In the genomic region with DNA sequence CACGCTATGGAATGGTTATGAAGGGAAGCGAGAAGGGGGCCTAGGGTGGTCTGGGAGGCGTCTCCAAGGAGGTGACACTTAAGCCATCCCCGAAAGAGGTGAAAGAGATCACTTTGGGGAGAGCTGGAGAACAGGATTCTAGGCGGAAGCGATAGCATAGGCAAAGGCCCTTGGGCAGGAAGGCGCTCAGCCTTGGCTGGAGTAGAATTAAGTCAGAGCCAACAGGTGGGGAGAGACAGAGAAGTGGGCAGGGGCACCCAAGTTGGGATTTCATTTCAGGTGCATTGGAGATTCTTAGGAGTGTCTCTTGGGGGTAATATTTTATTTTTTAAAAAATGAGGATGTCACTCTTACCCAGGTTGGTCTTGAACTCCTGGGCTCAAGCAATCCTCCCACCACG, we compare ENCODE assay signal across 6 cellular contexts. TPM values are rescaled to one million over a fixed set of nuclear protein-coding genes. Genes with fewer than 3 reads are reported as not detected.
DNase-seq lines count a peak whose midpoint lies in the region; ATAC-seq and TF ChIP-seq lines count a peak whose summit lies in the region.

No MANE protein-coding gene starts in this region.

- ATAC-seq in activated T-cell treated with anti-CD3 and anti-CD28 coated beads, Interleukin-2, amount 50 U/mL, for 72 hours (replicated peaks in 1 of 2): no peak
- no peak for ATAC-seq in HG02763 (IDR thresholded peaks at IDR 0.05; ENCODE audit: unreplicated experiment)

- peaks cover 16% of the 10 kb centered on the region for H3K4me1 Mint-ChIP-seq in activated T-cell treated with anti-CD3 and anti-CD28 coated beads, Interleukin-2, amount 50 U/mL, for 72 hours (ENCODE audit: low read depth)
- peaks cover 16% of the 10 kb centered on the region for H3K4me1 Mint-ChIP-seq in activated T-cell treated with anti-CD3 and anti-CD28 coated beads, Interleukin-2, amount 50 U/mL, for 24 hours (ENCODE audit: low read depth)

- H3K9me3 Mint-ChIP-seq in activated T-cell treated with anti-CD3 and anti-CD28 coated beads, Interleukin-2, amount 50 U/mL, for 72 hours: no peaks in the 10 kb centered on the region
- no peaks in the 10 kb centered on the region for H3K9me3 Mint-ChIP-seq in activated T-cell treated with anti-CD3 and anti-CD28 coated beads, Interleukin-2, amount 50 U/mL, for 24 hours

- H3K4me3 Mint-ChIP-seq in activated T-cell treated with anti-CD3 and anti-CD28 coated beads, Interleukin-2, amount 50 U/mL, for 72 hours: peak overlapping the region; percentile 7 to 79
- H3K4me3 Mint-ChIP-seq in activated T-cell treated with anti-CD3 and anti-CD28 coated beads, Interleukin-2, amount 50 U/mL, for 24 hours: no peak overlapping the region

- TF ChIP-seq CTCF in epithelial cell of proximal tubule (conservative IDR thresholded peaks at IDR 0.05; ENCODE audit: low read depth, low read length): no peak

- H3K4me3 ChIP-seq in epithelial cell of proximal tubule (ENCODE audit: low read depth, low read length): peak overlapping the region; percentile 54

- peak overlapping the region; percentile 98 for H3K27ac ChIP-seq in temporal lobe (ENCODE audit: low read depth, low read length)

- no peak for DNase-seq in activated T-cell treated with anti-CD3 and anti-CD28 coated beads, Interleukin-2, amount 50 U/mL, for 72 hours
- DNase-seq in activated T-cell treated with anti-CD3 and anti-CD28 coated beads, Interleukin-2, amount 50 U/mL, for 24 hours: no peak
- DNase-seq in epithelial cell of proximal tubule (ENCODE audit: low read depth) (no peak), SKM-1 treated with dmso at 0.1 percent for 144 hours (lab: John Stamatoyannopoulos, UW; ENCODE audit: unreplicated experiment) (no peak)

- H3K36me3 Mint-ChIP-seq in activated T-cell treated with anti-CD3 and anti-CD28 coated beads, Interleukin-2, amount 50 U/mL, for 72 hours (ENCODE audit: insufficient read depth in 2 of 2): peaks cover 1 to 10% of the 10 kb centered on the region in 2 donors
- peaks cover 44% of the 10 kb centered on the region for H3K36me3 Mint-ChIP-seq in activated T-cell treated with anti-CD3 and anti-CD28 coated beads, Interleukin-2, amount 50 U/mL, for 24 hours (ENCODE audit: low read depth)

- H3K27me3 Mint-ChIP-seq in activated T-cell treated with anti-CD3 and anti-CD28 coated beads, Interleukin-2, amount 50 U/mL, for 72 hours (ENCODE audit: low read depth): no peaks in the 10 kb centered on the region
- no peaks in the 10 kb centered on the region for H3K27me3 Mint-ChIP-seq in activated T-cell treated with anti-CD3 and anti-CD28 coated beads, Interleukin-2, amount 50 U/mL, for 24 hours

- peak overlapping the region; percentile 31 for H3K27ac Mint-ChIP-seq in activated T-cell treated with anti-CD3 and anti-CD28 coated beads, Interleukin-2, amount 50 U/mL, for 72 hours
- H3K27ac Mint-ChIP-seq in activated T-cell treated with anti-CD3 and anti-CD28 coated beads, Interleukin-2, amount 50 U/mL, for 24 hours: no peak overlapping the region

RNA-seq across cellular contexts. Expression of a gene that starts 9.6 kb away (rescaled TPM):
- total RNA-seq in activated T-cell treated with anti-CD3 and anti-CD28 coated beads, Interleukin-2, amount 50 U/mL, for 72 hours: 100 to 1,000 TPM; 449 to 481 TPM
- total RNA-seq in epithelial cell of proximal tubule: 331 and 431 TPM in 2 replicates
- 101 TPM for total RNA-seq in temporal lobe

RNA-seq across cellular contexts. Expression of a gene that starts 10.3 kb away (rescaled TPM):
- total RNA-seq in activated T-cell treated with anti-CD3 and anti-CD28 coated beads, Interleukin-2, amount 50 U/mL, for 72 hours: 10 to 100 TPM; 20.8 to 29.8 TPM
- total RNA-seq in epithelial cell of proximal tubule (19.3 and 25.2 TPM in 2 replicates), temporal lobe (4.2 TPM)

RNA-seq across cellular contexts. Expression of a gene that starts 14.1 kb away (rescaled TPM):
- total RNA-seq in activated T-cell treated with anti-CD3 and anti-CD28 coated beads, Interleukin-2, amount 50 U/mL, for 72 hours: 10 to 100 TPM in 1 of 2 donors, 1 to 10 TPM in 1; 5.9 to 11.0 TPM
- total RNA-seq in epithelial cell of proximal tubule: 0.22 and 0.86 TPM in 2 replicates
- total RNA-seq in temporal lobe: 0.25 TPM

RNA-seq across cellular contexts. Expression of a gene that starts 42.9 kb away (rescaled TPM):
- total RNA-seq in activated T-cell treated with anti-CD3 and anti-CD28 coated beads, Interleukin-2, amount 50 U/mL, for 72 hours: 100 to 1,000 TPM; 149 to 190 TPM
- 17.7 and 33.6 TPM in 2 replicates for total RNA-seq in epithelial cell of proximal tubule
- total RNA-seq in temporal lobe: 13.0 TPM

RNA-seq across cellular contexts. Expression of a gene that starts 48.6 kb away (rescaled TPM):
- 10 to 100 TPM; 38.4 to 46.5 TPM for total RNA-seq in activated T-cell treated with anti-CD3 and anti-CD28 coated beads, Interleukin-2, amount 50 U/mL, for 72 hours
- total RNA-seq in epithelial cell of proximal tubule (6.6 and 11.5 TPM in 2 replicates), temporal lobe (7.6 TPM)
